8 cellular contexts compared by ENCODE assay signal in the genomic region with DNA sequence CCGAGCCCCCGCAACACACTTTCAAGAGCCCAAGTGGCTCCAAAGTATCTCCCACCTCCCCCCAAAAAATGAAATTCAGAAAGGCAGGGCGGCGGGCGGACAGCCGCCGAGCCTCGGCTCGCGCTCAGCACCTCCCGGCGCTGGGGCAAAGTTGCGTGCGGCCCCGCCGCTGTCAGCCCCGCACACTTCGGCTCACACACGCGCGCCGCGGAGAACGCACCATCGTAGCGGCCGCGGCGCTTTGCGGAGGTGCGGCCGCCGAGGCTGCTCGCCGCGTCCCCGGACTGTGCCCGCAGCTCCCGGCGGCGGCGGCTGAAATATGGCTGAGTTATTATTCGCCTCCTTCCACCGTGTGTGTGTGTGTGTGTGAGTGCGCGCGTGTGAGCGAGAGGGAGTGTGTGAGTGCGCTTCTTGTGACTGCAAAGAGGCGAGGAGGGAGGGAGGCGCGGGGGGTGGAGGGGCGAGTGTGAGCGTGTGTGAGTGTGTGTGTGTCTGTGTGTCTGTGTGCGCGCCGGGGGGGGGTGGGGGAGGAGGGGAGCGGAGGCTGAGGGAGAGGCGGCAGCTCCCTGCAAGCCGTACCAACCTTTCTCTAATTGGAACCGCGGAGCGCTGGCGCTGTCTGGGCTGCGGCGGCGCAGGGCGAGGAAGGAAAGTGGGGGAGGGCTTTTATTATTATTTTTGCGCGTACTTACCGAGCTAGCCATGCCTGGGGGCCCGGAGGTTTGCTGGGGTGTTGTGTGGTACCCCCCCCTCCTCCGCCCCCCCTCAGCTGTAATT. TPM values are rescaled to one million over a fixed set of nuclear protein-coding genes. Genes with fewer than 3 reads are reported as not detected.
DNase-seq lines count a peak whose midpoint lies in the region; TF ChIP-seq lines count a peak whose summit lies in the region.

No MANE protein-coding gene starts in this region.

- DNase-seq in GF-D8 (lab: John Stamatoyannopoulos, UW): peak; percentile 42
- peak; percentile 61 for DNase-seq in HFFc6
- DNase-seq in NCI-H2171 treated with DMSO at 0.1 percent for 48 hours (lab: John Stamatoyannopoulos, UW): peak; percentile 53
- peak; percentile 73 for DNase-seq in activated CD4-positive, alpha-beta memory T cell treated with anti-CD3 and anti-CD28 coated beads, Interleukin-2, amount 10 ng/mL, durations not matched to agents 7 days and 5 days
- DNase-seq in effector CD4-positive, alpha-beta T cell: peak; percentile 73
- peak; percentile 72 to 77 for DNase-seq in lung microvascular endothelial cell (ENCODE audit: low read depth in 2 of 2)
- peak; percentile 49 to 67 (median 50) for DNase-seq in stimulated activated CD4-positive, alpha-beta T cell treated with anti-CD3 and anti-CD28 coated beads, TNF-alpha, amount 100 ng/mL, for 24 hours (ENCODE audit: low read depth in 3 of 3)
- DNase-seq in GOT3 (lab: John Stamatoyannopoulos, UW): no peak

- peaks cover 53% of the 10 kb centered on the region for H3K4me1 Mint-ChIP-seq in HFFc6 (ENCODE audit: low read depth)
- peaks cover 42% of the 10 kb centered on the region for H3K4me1 Mint-ChIP-seq in activated CD4-positive, alpha-beta memory T cell treated with anti-CD3 and anti-CD28 coated beads, Interleukin-2, amount 10 ng/mL, durations not matched to agents 7 days and 5 days

- no peaks in the 10 kb centered on the region for H3K9me3 Mint-ChIP-seq in HFFc6
- no peaks in the 10 kb centered on the region for H3K9me3 Mint-ChIP-seq in activated CD4-positive, alpha-beta memory T cell treated with anti-CD3 and anti-CD28 coated beads, Interleukin-2, amount 10 ng/mL, durations not matched to agents 7 days and 5 days

- peaks cover 1% of the 10 kb centered on the region; the same call in 1 of the 2 replicates for H3K27me3 Mint-ChIP-seq in HFFc6 (ENCODE audit: insufficient read depth)
- no peaks in the 10 kb centered on the region for H3K27me3 Mint-ChIP-seq in activated CD4-positive, alpha-beta memory T cell treated with anti-CD3 and anti-CD28 coated beads, Interleukin-2, amount 10 ng/mL, durations not matched to agents 7 days and 5 days

- POLR2A ChIA-PET in activated CD4-positive, alpha-beta memory T cell treated with anti-CD3 and anti-CD28 coated beads, Interleukin-2, amount 10 ng/mL, durations not matched to agents 7 days and 5 days (lab: Charles Lee): interaction anchor here (0.5 to 4.2 kb wide), 37 partner anchors 12 to 957 kb away, joined by 3 to 92 read pairs (median 5); partner anchors contain the start of genes FOCAD and HACD4

- peaks cover 13% of the 10 kb centered on the region; the same call in 1 of the 2 replicates for H3K36me3 Mint-ChIP-seq in HFFc6 (ENCODE audit: low read depth)
- H3K36me3 Mint-ChIP-seq in activated CD4-positive, alpha-beta memory T cell treated with anti-CD3 and anti-CD28 coated beads, Interleukin-2, amount 10 ng/mL, durations not matched to agents 7 days and 5 days (ENCODE audit: low read depth): peaks cover 28% of the 10 kb centered on the region

- CTCF ChIA-PET in activated CD4-positive, alpha-beta memory T cell treated with anti-CD3 and anti-CD28 coated beads, Interleukin-2, amount 10 ng/mL, durations not matched to agents 7 days and 5 days (lab: Charles Lee): interaction anchor here (0.8 to 2.8 kb wide), 20 partner anchors 9 to 676 kb away, joined by 3 to 19 read pairs (median 6); partner anchors contain the start of gene FOCAD

- H3K27ac Mint-ChIP-seq in HFFc6: peak overlapping the region; percentile 91
- peak overlapping the region; percentile 92 for H3K27ac Mint-ChIP-seq in activated CD4-positive, alpha-beta memory T cell treated with anti-CD3 and anti-CD28 coated beads, Interleukin-2, amount 10 ng/mL, durations not matched to agents 7 days and 5 days

- TF ChIP-seq CTCF in HFFc6 (IDR thresholded peaks at IDR 0.05): no peak

- peak overlapping the region; percentile 98 for H3K4me3 Mint-ChIP-seq in HFFc6
- peak overlapping the region; percentile 91 for H3K4me3 Mint-ChIP-seq in activated CD4-positive, alpha-beta memory T cell treated with anti-CD3 and anti-CD28 coated beads, Interleukin-2, amount 10 ng/mL, durations not matched to agents 7 days and 5 days

RNA-seq across cellular contexts. Expression of gene MLLT3, which starts 0.6 kb away (rescaled TPM):
- total RNA-seq in HFFc6 (2021; fragmentation: NEBNext Ultra II Directional; extraction: Animal tissue kit (Norgen Biotek cat#: 25700)): 10 to 100 TPM; 23.1 to 27.5 (median 24.7) TPM
- 10 to 100 TPM; 53.4 to 57.5 TPM for total RNA-seq in activated CD4-positive, alpha-beta memory T cell treated with anti-CD3 and anti-CD28 coated beads, Interleukin-2, amount 10 ng/mL, durations not matched to agents 7 days and 5 days
- total RNA-seq in lung microvascular endothelial cell: 3.8 and 4.1 TPM in 2 replicates
